Comparison of ENCODE assay signal across 8 cellular contexts in genomic region chr6:161418458-161418945, GRCh38.
DNase-seq lines count a peak whose midpoint lies in the region; ATAC-seq and TF ChIP-seq lines count a peak whose summit lies in the region.

No MANE protein-coding gene starts in this region.

- H3K27ac Mint-ChIP-seq in WTC11 (no peak overlapping the region), progenitor cell of endocrine pancreas (no peak overlapping the region)

- H3K4me1 Mint-ChIP-seq in WTC11 (peaks cover 27% of the 10 kb centered on the region), progenitor cell of endocrine pancreas (ENCODE audit: low read depth) (peaks cover 2% of the 10 kb centered on the region)

- H3K4me3 Mint-ChIP-seq in WTC11 (no peak overlapping the region), progenitor cell of endocrine pancreas (ENCODE audit: low read depth) (no peak overlapping the region)

- DNase-seq in ACHN, result peak; percentile 79
- peak; percentile 16 for DNase-seq in GDM1 (lab: John Stamatoyannopoulos, UW)
- peak; percentile 40 for DNase-seq in NCI-H2029 (lab: John Stamatoyannopoulos, UW)
- DNase-seq in WTC11 (ENCODE audit: low spot score), result no peak
- peak; percentile 69 for DNase-seq in glomerular endothelial cell (ENCODE audit: extremely low read depth, low read depth, low spot score)
- DNase-seq in progenitor cell of endocrine pancreas (ENCODE audit: low spot score, unreplicated experiment), result peak; percentile 20

- in situ Hi-C loops in ACHN (cut with HindIII; ENCODE audit: low pct_ligation_motif_present, low pct_unique_long_range_greater_than_20kb, low sequenced_read_pairs), result no loop called here

- H3K27me3 Mint-ChIP-seq in WTC11 (ENCODE audit: low read depth) (0 out of 2 replicates have a peak, but pooled peaks cover 3% of the 10 kb centered on the region), progenitor cell of endocrine pancreas (peaks cover 13% of the 10 kb centered on the region)

- TF ChIP-seq CTCF in WTC11 (IDR thresholded peaks at IDR 0.05), result peak; percentile 73
- TF ChIP-seq CTCF in progenitor cell of endocrine pancreas (IDR thresholded peaks at IDR 0.05; ENCODE audit: unreplicated experiment), result peak; percentile 80

- ATAC-seq in HG02571 (IDR thresholded peaks at IDR 0.05; ENCODE audit: unreplicated experiment) (peak; percentile 53), WTC11 (peak; percentile 33; the same call in 1 of the 2 replicates), GM21825 (IDR thresholded peaks at IDR 0.05; ENCODE audit: unreplicated experiment) (no peak)

- no peaks in the 10 kb centered on the region for H3K9me3 Mint-ChIP-seq in WTC11
- H3K9me3 Mint-ChIP-seq in progenitor cell of endocrine pancreas (ENCODE audit: low read depth), result no peaks in the 10 kb centered on the region

- H3K36me3 Mint-ChIP-seq in WTC11, result no peaks in the 10 kb centered on the region
- no peaks in the 10 kb centered on the region for H3K36me3 Mint-ChIP-seq in progenitor cell of endocrine pancreas (ENCODE audit: insufficient read depth)

- CTCF ChIA-PET in WTC11 (lab: Charles Lee), result interaction anchor here (0.6 to 2.6 kb wide), 64 partner anchors 8 to 848 kb away, joined by 3 to 47 read pairs (median 4); partner anchors contain the start of gene AGPAT4

- POLR2A ChIA-PET in WTC11 (lab: Charles Lee), result no interaction called here

TF ChIP-seq in WTC11, 78 proteins besides CTCF, POLR2A, EP300 and RAD21 (continues in another document):
- TF ChIP-seq CDX4 (CRISPR knock-in tag; IDR thresholded peaks at IDR 0.05; ENCODE audit: borderline replicate concordance) (no peak), ZNF416 (CRISPR knock-in tag; IDR thresholded peaks at IDR 0.05) (no peak), ZNF671 (CRISPR knock-in tag; IDR thresholded peaks at IDR 0.05) (no peak), MXD4 (CRISPR knock-in tag; IDR thresholded peaks at IDR 0.05; ENCODE audit: borderline replicate concordance) (no peak), ATF6 (CRISPR knock-in tag; IDR thresholded peaks at IDR 0.05) (no peak), TP53 (CRISPR knock-in tag; IDR thresholded peaks at IDR 0.05) (no peak), GABPB1 (CRISPR knock-in tag; IDR thresholded peaks at IDR 0.05) (no peak), ZNF396 (CRISPR knock-in tag; IDR thresholded peaks at IDR 0.05; ENCODE audit: borderline replicate concordance) (no peak), E2F1 (CRISPR knock-in tag; IDR thresholded peaks at IDR 0.05) (no peak), RORB (CRISPR knock-in tag; IDR thresholded peaks at IDR 0.05) (no peak), NFATC4 (CRISPR knock-in tag; IDR thresholded peaks at IDR 0.05) (no peak), USF2 (CRISPR knock-in tag; IDR thresholded peaks at IDR 0.05) (no peak), AFF4 (CRISPR knock-in tag; IDR thresholded peaks at IDR 0.05; ENCODE audit: borderline replicate concordance) (no peak), NR2C2 (CRISPR knock-in tag; IDR thresholded peaks at IDR 0.05) (no peak), PRDM15 (CRISPR knock-in tag; IDR thresholded peaks at IDR 0.05) (no peak)
